In genomic region chr11:124724854-124725718, GRCh38 we compare ENCODE assay signal across 9 cellular contexts. TPM values are rescaled to one million over a fixed set of nuclear protein-coding genes. Genes with fewer than 3 reads are reported as not detected.
DNase-seq lines count a peak whose midpoint lies in the region; ATAC-seq, FAIRE-seq and TF ChIP-seq lines count a peak whose summit lies in the region.
"Had no signal": no experiment of that assay in that cellular context is flagged by ENCODE, and none has a peak within 500 bp of the region (broad histone marks: within the 10 kb centered on the region; RNA-seq: fewer than 3 reads in every experiment).

No MANE protein-coding gene starts in this region.

- H3K4me3 ChIP-seq in neural cell (ENCODE audit: low read length) (peak overlapping the region; percentile 44), brain microvascular endothelial cell (ENCODE audit: low read depth, low read length) (no peak overlapping the region)
- H3K4me3 ChIP-seq: K562 had no signal

- H4K20me1 ChIP-seq in neural cell (ENCODE audit: insufficient read depth) = no peaks in the 10 kb centered on the region

- H3K79me2 ChIP-seq in neural cell (replicated peaks; ENCODE audit: insufficient read depth, low read length) = no peaks in the 10 kb centered on the region

- TF ChIP-seq CTCF in neural cell (IDR thresholded peaks at IDR 0.05; ENCODE audit: poor library complexity, severe bottlenecking) (no peak), brain microvascular endothelial cell (IDR thresholded peaks at IDR 0.05; ENCODE audit: low read depth, low read length, missing control alignments) (no peak)

- H3K27me3 ChIP-seq in neural cell (ENCODE audit: insufficient read depth, low read depth, low read length) = peaks cover 1% of the 10 kb centered on the region
- peaks cover 13% of the 10 kb centered on the region for H3K27me3 ChIP-seq in brain microvascular endothelial cell (replicated peaks)

- H3K27ac ChIP-seq in neural cell (ENCODE audit: low read length) (peak overlapping the region; percentile 81), brain microvascular endothelial cell (no peak overlapping the region)

- peak; percentile 32 for DNase-seq in RCC 7860 (ENCODE audit: low spot score)
- no peak for DNase-seq in T1000 (lab: John Stamatoyannopoulos, UW)
- no peak for DNase-seq in middle frontal gyrus (ENCODE audit: extremely low spot score, low spot score)
- no peak for DNase-seq in brain microvascular endothelial cell
- no peak for DNase-seq in LoVo (ENCODE audit: low spot score)

- H2AFZ ChIP-seq in neural cell (ENCODE audit: low read depth, low read length) = peak overlapping the region; percentile 36

- peak overlapping the region; percentile 57 for H3K9ac ChIP-seq in neural cell (ENCODE audit: low read length)

- peak overlapping the region; percentile 4 for H3K4me2 ChIP-seq in neural cell (ENCODE audit: low read length)

- peak; percentile 39 for TF ChIP-seq EP300 in neural cell (conservative IDR thresholded peaks at IDR 0.05; ENCODE audit: poor library complexity, severe bottlenecking)

- peak; percentile 98 for ATAC-seq in GM18870 (IDR thresholded peaks at IDR 0.05; ENCODE audit: unreplicated experiment)
- ATAC-seq in HG02840 (IDR thresholded peaks at IDR 0.05; ENCODE audit: low FRiP score, unreplicated experiment) = peak; percentile 81

- H3K36me3 ChIP-seq in neural cell (ENCODE audit: insufficient read depth, low read length) = no peaks in the 10 kb centered on the region
- no peaks in the 10 kb centered on the region for H3K36me3 ChIP-seq in brain microvascular endothelial cell (replicated peaks)

- no peaks in the 10 kb centered on the region for H3K9me2 ChIP-seq in neural cell (ENCODE audit: insufficient read depth, low read length)

- no peaks in the 10 kb centered on the region for H3K9me3 ChIP-seq in neural cell (ENCODE audit: low read length)

- TF ChIP-seq RAD21 in neural cell (conservative IDR thresholded peaks at IDR 0.05) = no peak

- no peaks in the 10 kb centered on the region for H3F3A ChIP-seq in neural cell (ENCODE audit: insufficient read depth, low read length, poor library complexity, severe bottlenecking)

- in situ Hi-C loops in brain microvascular endothelial cell (cut with HindIII; ENCODE audit: low pct_ligation_motif_present, low sequenced_read_pairs) = no loop called here

- FAIRE-seq in RCC 7860 (lab: Jason Lieb, UNC) = no peak

TF ChIP-seq in neural cell, 6 proteins besides CTCF, POLR2A, EP300 and RAD21:
- TF ChIP-seq POLR2AphosphoS5 (IDR thresholded peaks at IDR 0.05) = peak; percentile 51
- no peak for TF ChIP-seq TAF1 (IDR thresholded peaks at IDR 0.05; ENCODE audit: low read depth)

RNA-seq across cellular contexts. Expression of gene NRGN, which starts 14.7 kb away (rescaled TPM):
- polyA plus RNA-seq in neural cell = 0.69 and 1.1 TPM in 2 replicates
- 0.58 and 1.5 TPM in 2 replicates for polyA minus RNA-seq in neural cell

RNA-seq across cellular contexts. Expression of gene VSIG2, which starts 27.0 kb away (rescaled TPM):
- polyA plus RNA-seq in neural cell = not detected in 2 replicates
- polyA minus RNA-seq in neural cell = not detected in 2 replicates
- polyA plus RNA-seq: K562 had no signal

RNA-seq across cellular contexts. Expression of gene ESAM, which starts 37.0 kb away (rescaled TPM):
- 0.77 TPM in 1 of 2 replicates, not detected in the other for polyA plus RNA-seq in neural cell
- 0.73 and 0.93 TPM in 2 replicates for polyA minus RNA-seq in neural cell

RNA-seq across cellular contexts. Expression of gene SPA17, which starts 51.4 kb away (rescaled TPM):
- 19.1 and 21.3 TPM in 2 replicates for polyA plus RNA-seq in neural cell
- 3.4 and 6.9 TPM in 2 replicates for polyA minus RNA-seq in neural cell

RNA-seq across cellular contexts. Expression of gene SIAE, which starts 51.5 kb away (rescaled TPM):
- 4.0 and 4.3 TPM in 2 replicates for polyA plus RNA-seq in neural cell
- 4.9 and 5.3 TPM in 2 replicates for polyA minus RNA-seq in neural cell
